ENCODE assay signal across 22 cellular contexts in the genomic region with DNA sequence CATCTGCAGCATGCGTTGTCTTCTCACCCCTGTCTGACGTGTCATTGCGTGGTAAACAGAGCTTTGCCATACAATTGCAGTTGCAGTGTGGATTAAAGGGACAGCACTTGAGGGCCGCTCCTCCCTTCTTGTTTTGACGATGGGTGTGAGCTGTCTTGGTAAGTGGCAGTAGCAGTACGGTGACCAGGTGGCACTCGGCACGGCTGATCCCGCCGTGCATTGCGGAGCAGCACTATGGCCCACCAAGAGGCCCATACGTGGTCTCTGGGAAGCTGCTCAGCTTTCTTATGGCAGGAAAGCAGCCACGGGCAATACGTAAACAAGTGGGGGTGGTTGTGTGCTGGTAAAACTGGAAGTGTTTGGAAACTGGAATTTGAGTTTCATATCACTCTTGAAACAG.
"Had no signal": no experiment of that assay in that cellular context is flagged by ENCODE, and none has a peak within 500 bp of the region (broad histone marks: within the 10 kb centered on the region; RNA-seq: fewer than 3 reads in every experiment).

No MANE protein-coding gene starts in this region.

- H3K9me3 Mint-ChIP-seq: activated naive CD8-positive, alpha-beta T cell treated with anti-CD3 and anti-CD28 coated beads for 36 hours; activated T-helper 1 cell treated with anti-CD3 and anti-CD28 coated beads, Interleukin-12 subunit alpha, Interleukin-12 subunit beta, Interleukin-2, Interleukin-4 antibody, amounts not matched to agents 30 ng/mL and 10 ng/mL and 1 ng/mL, durations not matched to agents 14 hours and 24 hours and 36 hours; neural progenitor cell; stimulated activated naive CD8-positive, alpha-beta T cell treated with anti-CD3 and anti-CD28 coated beads, Interleukin-15, amount 100 ng/mL, for 72 hours had no signal

- H3K27me3 Mint-ChIP-seq: activated naive CD8-positive, alpha-beta T cell treated with anti-CD3 and anti-CD28 coated beads for 36 hours; stimulated activated naive CD8-positive, alpha-beta T cell treated with anti-CD3 and anti-CD28 coated beads, Interleukin-15, amount 100 ng/mL, for 72 hours had no signal

- H3K27ac ChIP-seq: cardiac muscle cell, dorsolateral prefrontal cortex, epithelial cell of prostate, neural progenitor cell, psoas muscle, skin epidermis, suprapubic skin, transverse colon had no signal

- H3K9me3 ChIP-seq: psoas muscle, suprapubic skin, transverse colon had no signal

- ATAC-seq: left lobe of liver; psoas muscle; right cardiac atrium; stimulated activated naive CD8-positive, alpha-beta T cell treated with anti-CD3 and anti-CD28 coated beads, Interleukin-15, amount 100 ng/mL, for 72 hours had no signal

- H3K4me1 ChIP-seq: neural progenitor cell had no signal

- H3K36me3 ChIP-seq: cardiac muscle cell, neural progenitor cell, transverse colon had no signal

- H3K27ac Mint-ChIP-seq: activated naive CD8-positive, alpha-beta T cell treated with anti-CD3 and anti-CD28 coated beads for 36 hours; activated T-helper 1 cell treated with anti-CD3 and anti-CD28 coated beads, Interleukin-12 subunit alpha, Interleukin-12 subunit beta, Interleukin-2, Interleukin-4 antibody, amounts not matched to agents 30 ng/mL and 10 ng/mL and 1 ng/mL, durations not matched to agents 14 hours and 24 hours and 36 hours; neural progenitor cell had no signal

- H3K4me1 Mint-ChIP-seq: neural progenitor cell had no signal

- DNase-seq: activated gamma-delta T cell treated with Interleukin-2 at 50 U/mL for 16 hours; activated naive CD8-positive, alpha-beta T cell treated with anti-CD3 and anti-CD28 coated beads for 36 hours; amygdala; dorsolateral prefrontal cortex; foreskin melanocyte; glutamatergic neuron; hypothalamus; kidney; mammary epithelial cell; psoas muscle; right cardiac atrium; stimulated activated CD4-positive, alpha-beta T cell treated with anti-CD3 and anti-CD28 coated beads, Interleukin-4, amount 100 ng/mL, for 1 hour; stimulated activated naive CD8-positive, alpha-beta T cell treated with anti-CD3 and anti-CD28 coated beads, Interleukin-15, amount 100 ng/mL, for 72 hours; T-helper 9 cell; transverse colon had no signal

- H3K4me3 ChIP-seq: cardiac muscle cell, dorsolateral prefrontal cortex, neural progenitor cell, psoas muscle, skin epidermis, suprapubic skin, transverse colon had no signal

- H3K4me3 Mint-ChIP-seq: activated naive CD8-positive, alpha-beta T cell treated with anti-CD3 and anti-CD28 coated beads for 36 hours; activated T-helper 1 cell treated with anti-CD3 and anti-CD28 coated beads, Interleukin-12 subunit alpha, Interleukin-12 subunit beta, Interleukin-2, Interleukin-4 antibody, amounts not matched to agents 30 ng/mL and 10 ng/mL and 1 ng/mL, durations not matched to agents 14 hours and 24 hours and 36 hours; neural progenitor cell; stimulated activated naive CD8-positive, alpha-beta T cell treated with anti-CD3 and anti-CD28 coated beads, Interleukin-15, amount 100 ng/mL, for 72 hours had no signal
